19 cellular contexts compared by ENCODE assay signal in genomic region chr3:133881492-133881891, GRCh38. TPM values are rescaled to one million over a fixed set of nuclear protein-coding genes. Genes with fewer than 3 reads are reported as not detected.
A peak's percentile ranks its signal among the peaks of the same experiment; 100 is the strongest.
DNase-seq lines count a peak whose midpoint lies in the region; ATAC-seq lines count a peak whose summit lies in the region.
"Had no signal": no experiment of that assay in that cellular context is flagged by ENCODE, and none has a peak within 500 bp of the region (broad histone marks: within the 10 kb centered on the region; RNA-seq: fewer than 3 reads in every experiment).

No MANE protein-coding gene starts in this region.

- no peaks in the 10 kb centered on the region for H3K9me3 ChIP-seq in T-helper 17 cell (ENCODE audit: control insufficient read depth, low read length, poor library complexity, severe bottlenecking)
- H3K9me3 ChIP-seq: Peyer's patch had no signal

- H3K36me3 Mint-ChIP-seq in T-helper 1 cell treated with Interleukin-12 subunit alpha and Interleukin-12 subunit beta and Interleukin-4 antibody, amounts not matched to agents 30 μg/mL and 1 μg/mL, for 36 hours (ENCODE audit: low read depth): no peaks in the 10 kb centered on the region
- no peaks in the 10 kb centered on the region for H3K36me3 Mint-ChIP-seq in T-helper 17 cell (ENCODE audit: low read depth)
- H3K36me3 Mint-ChIP-seq: IgD-negative memory B cell had no signal

- DNase-seq in T-helper 1 cell (no peak), T-helper 17 cell (no peak), islet precursor cell (peak; percentile 10), Ammon's horn (ENCODE audit: low spot score) (no peak)
- peak; percentile 32 for DNase-seq in activated CD8-positive, alpha-beta memory T cell treated with anti-CD3 and anti-CD28 coated beads, Interleukin-2, amount 50 U/mL, for 48 hours
- DNase-seq: C1 segment of cervical spinal cord; Calu3; CD8-positive, alpha-beta memory T cell; DMS153; NCI-H1105 treated with DMSO at 0.1 percent for 48 hours; NCI-H2081; NCI-H2171 treated with DMSO at 0.1 percent for 48 hours; NCI-H526 had no signal

- H3K27ac Mint-ChIP-seq in T-helper 1 cell treated with Interleukin-12 subunit alpha and Interleukin-12 subunit beta and Interleukin-4 antibody, amounts not matched to agents 30 μg/mL and 1 μg/mL, for 36 hours: peak overlapping the region; percentile 60
- H3K27ac Mint-ChIP-seq in T-helper 17 cell: no peak overlapping the region

- peaks cover 8% of the 10 kb centered on the region for H3K9me3 Mint-ChIP-seq in T-helper 1 cell treated with Interleukin-12 subunit alpha and Interleukin-12 subunit beta and Interleukin-4 antibody, amounts not matched to agents 30 μg/mL and 1 μg/mL, for 36 hours

- H3K27me3 Mint-ChIP-seq in T-helper 1 cell treated with Interleukin-12 subunit alpha and Interleukin-12 subunit beta and Interleukin-4 antibody, amounts not matched to agents 30 μg/mL and 1 μg/mL, for 36 hours (ENCODE audit: low read depth): peaks cover 11% of the 10 kb centered on the region
- peaks cover 31% of the 10 kb centered on the region for H3K27me3 Mint-ChIP-seq in T-helper 17 cell

- peaks cover 11% of the 10 kb centered on the region for H3K4me1 Mint-ChIP-seq in T-helper 1 cell treated with Interleukin-12 subunit alpha and Interleukin-12 subunit beta and Interleukin-4 antibody, amounts not matched to agents 30 μg/mL and 1 μg/mL, for 36 hours (ENCODE audit: low read depth)
- peaks cover 10% of the 10 kb centered on the region for H3K4me1 Mint-ChIP-seq in T-helper 17 cell
- H3K4me1 Mint-ChIP-seq: IgD-negative memory B cell had no signal

- no peak overlapping the region for H3K4me3 Mint-ChIP-seq in T-helper 1 cell treated with Interleukin-12 subunit alpha and Interleukin-12 subunit beta and Interleukin-4 antibody, amounts not matched to agents 30 μg/mL and 1 μg/mL, for 36 hours
- H3K4me3 Mint-ChIP-seq in T-helper 17 cell: no peak overlapping the region
- H3K4me3 Mint-ChIP-seq: IgD-negative memory B cell had no signal

- ATAC-seq in T-helper 17 cell: peak; percentile 35
- ATAC-seq in GM21528 (IDR thresholded peaks at IDR 0.05; ENCODE audit: low FRiP score, unreplicated experiment): no peak
- no peak for ATAC-seq in HG02588 (IDR thresholded peaks at IDR 0.05; ENCODE audit: unreplicated experiment)

RNA-seq across cellular contexts. Expression of gene RAB6B, which starts 14.2 kb away (rescaled TPM):
- 1 to 10 TPM; 1.8 to 4.3 TPM for total RNA-seq in T-helper 17 cell
- total RNA-seq: OCI-LY7 had no signal

Comparison
In these comparisons a context has a peak if more than half of its experiments do, and no peak if none do; other contexts are left out.
1. DNase-seq: peak in activated CD8-positive, alpha-beta memory T cell treated with anti-CD3 and anti-CD28 coated beads, Interleukin-2, amount 50 U/mL, for 48 hours (single experiment) and islet precursor cell (single experiment); none in T-helper 1 cell (0 of 5), T-helper 17 cell (0 of 3) and Ammon's horn (single experiment).